20 cellular contexts compared by ENCODE assay signal in genomic region chr1:169951108-169951507, GRCh38. TPM values are rescaled to one million over a fixed set of nuclear protein-coding genes. Genes with fewer than 3 reads are reported as not detected.
A peak's percentile ranks its signal among the peaks of the same experiment; 100 is the strongest.
DNase-seq lines count a peak whose midpoint lies in the region; ATAC-seq, FAIRE-seq and TF ChIP-seq lines count a peak whose summit lies in the region.
"Had no signal": no experiment of that assay in that cellular context is flagged by ENCODE, and none has a peak within 500 bp of the region (broad histone marks: within the 10 kb centered on the region; RNA-seq: fewer than 3 reads in every experiment).

No MANE protein-coding gene starts in this region.

- H3K9me3 ChIP-seq in H9 (ENCODE audit: control insufficient read depth, low read depth, low read length): no peaks in the 10 kb centered on the region
- H3K9me3 ChIP-seq: A549; BE2C; BLaER1 treated with 17β-estradiol and CSF1 and Interleukin-3, amounts not matched to agents 10 nM and 100 nM; HAP-1 had no signal

- no peaks in the 10 kb centered on the region for H3K79me2 ChIP-seq in H9 (ENCODE audit: insufficient read depth, low read length)

- H2AFZ ChIP-seq in H9 (ENCODE audit: low read length): no peak overlapping the region
- H2AFZ ChIP-seq: GM23248 had no signal

- TF ChIP-seq CTCF in H9 (conservative IDR thresholded peaks at IDR 0.05) (no peak), mesothelial cell of epicardium (IDR thresholded peaks at IDR 0.05; ENCODE audit: unreplicated experiment) (no peak)

- no peak overlapping the region for H2AK5ac ChIP-seq in H9 (ENCODE audit: insufficient read length, low read length)

- H3K23me2 ChIP-seq in H9 (ENCODE audit: insufficient read length, low read depth, low read length, poor library complexity, severe bottlenecking): no peaks in the 10 kb centered on the region

- DNase-seq in H9 (no peak), mesothelial cell of epicardium (ENCODE audit: low spot score in 2 of 2, unreplicated experiment in 2 of 2) (no peak), kidney glomerular epithelial cell (lab: John Stamatoyannopoulos, UW) (no peak), G401 (ENCODE audit: low spot score) (no peak)
- DNase-seq: ACHN; AML-193; BE2C; Calu3; CD4-positive, alpha-beta T cell; COR-L47; DMS53; DMS79 treated with DMSO at 0.1 percent for 48 hours; GM23248 had no signal

- H4K8ac ChIP-seq in H9 (replicated peaks; ENCODE audit: insufficient read length, low read depth, low read length): no peak overlapping the region

- H3K36me3 Mint-ChIP-seq in H9 (ENCODE audit: insufficient read depth in 1 of 3, low read depth in 3 of 3) (no peaks in the 10 kb centered on the region), mesothelial cell of epicardium (peaks cover 6% of the 10 kb centered on the region)

- WGBS in H9 (ENCODE audit: extremely low coverage, insufficient read length, low lambda C conversion rate): no CpG with 5 or more reads among the region's 1 CpG

- peak; percentile 47 for FAIRE-seq in colon (lab: Jason Lieb, UNC)
- FAIRE-seq: A549, GM12892 had no signal

- H3K4me2 ChIP-seq in H9 (ENCODE audit: insufficient read depth, insufficient read length, low read length): no peak overlapping the region
- H3K4me2 ChIP-seq: A549; BLaER1 treated with 17β-estradiol and CSF1 and Interleukin-3, amounts not matched to agents 10 nM and 100 nM had no signal

- H4K20me1 ChIP-seq in H9 (ENCODE audit: control insufficient read depth, insufficient read depth, insufficient read length): no peaks in the 10 kb centered on the region
- H4K20me1 ChIP-seq: BLaER1 treated with 17β-estradiol and CSF1 and Interleukin-3, amounts not matched to agents 10 nM and 100 nM had no signal

- no peak overlapping the region for H3K23ac ChIP-seq in H9 (ENCODE audit: insufficient read length, low read depth, low read length)

- H2BK5ac ChIP-seq in H9 (ENCODE audit: insufficient read length, low read length): no peak overlapping the region

- H3K27ac ChIP-seq in H9 (ENCODE audit: insufficient read length, low read depth, low read length): no peak overlapping the region
- H3K27ac ChIP-seq: A549; BLaER1 treated with 17β-estradiol and CSF1 and Interleukin-3, amounts not matched to agents 10 nM and 100 nM; GM23248 had no signal

- H4K91ac ChIP-seq in H9 (ENCODE audit: insufficient read length, low read depth, low read length): no peak overlapping the region

- no peaks in the 10 kb centered on the region for H3K4me1 ChIP-seq in H9 (ENCODE audit: insufficient read depth, low read length)
- H3K4me1 ChIP-seq: A549; BE2C; BLaER1 treated with 17β-estradiol and CSF1 and Interleukin-3, amounts not matched to agents 10 nM and 100 nM had no signal

- no peak overlapping the region for H2BK15ac ChIP-seq in H9 (ENCODE audit: low read depth, low read length)

- no peak overlapping the region for H3K4me3 Mint-ChIP-seq in H9
- H3K4me3 Mint-ChIP-seq in mesothelial cell of epicardium: no peak overlapping the region
- H3K4me3 Mint-ChIP-seq: CD14-positive monocyte; CD4-positive, alpha-beta T cell had no signal

- no peak overlapping the region for H3K9ac ChIP-seq in H9 (ENCODE audit: extremely low read depth, insufficient read length, low read length)
- H3K9ac ChIP-seq: BLaER1 treated with 17β-estradiol and CSF1 and Interleukin-3, amounts not matched to agents 10 nM and 100 nM; GM23248 had no signal

- no peak overlapping the region for H2BK20ac ChIP-seq in H9 (ENCODE audit: low read depth, low read length, poor library complexity, severe bottlenecking)

- H3K9me3 Mint-ChIP-seq in H9 (no peaks in the 10 kb centered on the region), mesothelial cell of epicardium (no peaks in the 10 kb centered on the region)
- H3K9me3 Mint-ChIP-seq: CD4-positive, alpha-beta T cell had no signal

- H3K27me3 Mint-ChIP-seq in H9 (ENCODE audit: low read depth): no peaks in the 10 kb centered on the region
- no peaks in the 10 kb centered on the region for H3K27me3 Mint-ChIP-seq in mesothelial cell of epicardium (ENCODE audit: low read depth)
- H3K27me3 Mint-ChIP-seq: CD4-positive, alpha-beta T cell had no signal

- in situ Hi-C loops in G401 (cut with HindIII; ENCODE audit: low sequenced_read_pairs): no loop called here

- no peak overlapping the region for H3K18ac ChIP-seq in H9 (ENCODE audit: insufficient read length, low read depth, low read length)

- no peak overlapping the region for H3K56ac ChIP-seq in H9 (ENCODE audit: insufficient read length, low read depth, low read length)

- no peak overlapping the region for H3T11ph ChIP-seq in H9 (ENCODE audit: low read length)

- H2BK12ac ChIP-seq in H9 (ENCODE audit: insufficient read length, low read depth, low read length): no peak overlapping the region

- ATAC-seq in GM19328 (IDR thresholded peaks at IDR 0.05; ENCODE audit: unreplicated experiment): no peak
- ATAC-seq: A549 had no signal

- H4K5ac ChIP-seq in H9 (ENCODE audit: insufficient read length, low read depth, low read length): no peak overlapping the region

- no peaks in the 10 kb centered on the region for H3K27me3 ChIP-seq in H9 (ENCODE audit: insufficient read depth, low read length)
- H3K27me3 ChIP-seq: BE2C; BLaER1 treated with 17β-estradiol and CSF1 and Interleukin-3, amounts not matched to agents 10 nM and 100 nM had no signal

- peak overlapping the region in 2 of 3 experiments; percentile 47 to 91; a peak in 3 of 7 replicates for H3K27ac Mint-ChIP-seq in H9
- H3K27ac Mint-ChIP-seq in mesothelial cell of epicardium: peak overlapping the region; percentile 50
- H3K27ac Mint-ChIP-seq: CD14-positive monocyte; CD4-positive, alpha-beta T cell had no signal

- no peak overlapping the region for H3K14ac ChIP-seq in H9 (ENCODE audit: insufficient read depth, low read length)

- H3K4me1 Mint-ChIP-seq in H9 (peaks cover 8 to 13% of the 10 kb centered on the region in 2 experiments), mesothelial cell of epicardium (peaks cover 10% of the 10 kb centered on the region)
- H3K4me1 Mint-ChIP-seq: CD14-positive monocyte had no signal

- no peak overlapping the region for H3K4ac ChIP-seq in H9 (ENCODE audit: low read depth, low read length)

- no peak overlapping the region for H2BK120ac ChIP-seq in H9 (ENCODE audit: low read depth, low read length, poor library complexity, severe bottlenecking)

- no peaks in the 10 kb centered on the region for H3K79me1 ChIP-seq in H9 (ENCODE audit: insufficient read depth, low read depth, low read length, poor library complexity, severe bottlenecking)

RNA-seq across cellular contexts. Expression of gene SCYL3, which starts 57.4 kb away (rescaled TPM):
- total RNA-seq in H9 (2021): 3.6 and 3.9 TPM in 2 replicates
- 10.2 to 11.8 TPM (median 10.8 TPM) in 3 replicates for total RNA-seq in mesothelial cell of epicardium
- 2.0 and 10.2 TPM in 2 replicates for total RNA-seq in G401 (2014; rRNA removed; shearing (Covaris generic))
